22 cellular contexts compared by ENCODE assay signal in genomic region chr13:30750036-30750435, GRCh38. TPM values are rescaled to one million over a fixed set of nuclear protein-coding genes. Genes with fewer than 3 reads are reported as not detected.
"Had no signal": no experiment of that assay in that cellular context is flagged by ENCODE, and none has a peak within 500 bp of the region (broad histone marks: within the 10 kb centered on the region; RNA-seq: fewer than 3 reads in every experiment).

No MANE protein-coding gene starts in this region.

- H3K27me3 Mint-ChIP-seq: memory B cell; natural killer cell treated with Interleukin-12 subunit alpha and Interleukin-12 subunit beta and Interleukin-15 and Interleukin-18, amount 100 ng/mL, for 72 hours had no signal

- H3K36me3 ChIP-seq: gastroesophageal sphincter, left ventricle myocardium inferior, stomach had no signal

- H3K4me3 ChIP-seq: gastroesophageal sphincter, hepatocyte, left ventricle myocardium inferior, lower lobe of right lung, psoas muscle, stomach had no signal

- H3K27me3 ChIP-seq: gastroesophageal sphincter, hepatocyte, stomach had no signal

- H3K4me3 Mint-ChIP-seq: memory B cell, mesothelial cell of epicardium had no signal

- ATAC-seq: esophagus mucosa; gastroesophageal sphincter; lower lobe of right lung; natural killer cell treated with Interleukin-12 subunit alpha and Interleukin-12 subunit beta and Interleukin-15 and Interleukin-18, amount 100 ng/mL, for 72 hours; psoas muscle; sciatic nerve had no signal

- H3K9me3 Mint-ChIP-seq: memory B cell had no signal

- H3K36me3 Mint-ChIP-seq: mesothelial cell of epicardium had no signal

- DNase-seq: effector memory CD4-positive, alpha-beta T cell; foreskin fibroblast; islet precursor cell; left ventricle myocardium inferior; lower lobe of right lung; psoas muscle; retina; stimulated activated CD4-positive, alpha-beta T cell treated with anti-CD3 and anti-CD28 coated beads, Interleukin-2, amount 100 ng/mL, for 24 hours; stimulated activated CD4-positive, alpha-beta T cell treated with anti-CD3 and anti-CD28 coated beads, Interleukin-4, amount 100 ng/mL, for 4 hours; stimulated activated naive CD4-positive, alpha-beta T cell; stomach; substantia nigra; trophoblast cell had no signal

- H3K27ac Mint-ChIP-seq: memory B cell, mesothelial cell of epicardium had no signal

- H3K9me3 ChIP-seq: gastroesophageal sphincter, left ventricle myocardium inferior, lower lobe of right lung, psoas muscle, stomach had no signal

- H3K27ac ChIP-seq: gastroesophageal sphincter, hepatocyte, left ventricle myocardium inferior, lower lobe of right lung, psoas muscle, stomach had no signal

- FAIRE-seq: endometrium had no signal

RNA-seq across cellular contexts. Expression of gene ALOX5AP, which starts 14.7 kb away (rescaled TPM):
- total RNA-seq: osteoblast had no signal
